Comparison of ENCODE assay signal across 11 cellular contexts in the genomic region with DNA sequence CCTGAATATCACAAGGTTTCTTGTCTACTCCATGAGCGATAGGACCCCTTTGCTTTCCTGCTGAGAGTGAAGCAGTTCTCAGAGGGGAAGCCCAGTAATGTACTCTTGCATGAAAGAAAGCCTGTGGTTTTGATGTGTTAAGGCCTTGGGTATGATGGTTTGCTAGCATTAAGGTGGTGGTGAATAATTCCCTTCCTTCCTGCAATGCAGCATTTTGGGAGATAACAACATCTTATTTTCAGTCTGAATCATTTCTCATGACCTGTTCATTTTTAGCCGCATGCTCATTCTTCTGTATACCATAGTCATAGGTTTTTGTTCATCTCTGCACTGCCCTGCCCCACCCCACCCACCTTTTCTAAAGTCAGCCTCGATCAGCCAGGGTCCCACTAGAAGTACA.
A peak's percentile ranks its signal among the peaks of the same experiment; 100 is the strongest.
DNase-seq lines count a peak whose midpoint lies in the region; ATAC-seq and TF ChIP-seq lines count a peak whose summit lies in the region.
"Had no signal": no experiment of that assay in that cellular context is flagged by ENCODE, and none has a peak within 500 bp of the region (broad histone marks: within the 10 kb centered on the region; RNA-seq: fewer than 3 reads in every experiment).

No MANE protein-coding gene starts in this region.

- H3K36me3 ChIP-seq in adipocyte (ENCODE audit: control insufficient read depth, insufficient read depth, low read length, severe bottlenecking) (no peaks in the 10 kb centered on the region), stomach (no peaks in the 10 kb centered on the region)
- H3K36me3 ChIP-seq: neutrophil had no signal

- H3K9me3 ChIP-seq in adipocyte (ENCODE audit: control insufficient read depth, low read length) = no peaks in the 10 kb centered on the region
- no peaks in the 10 kb centered on the region for H3K9me3 ChIP-seq in stomach
- H3K9me3 ChIP-seq: neutrophil had no signal

- H3K27ac Mint-ChIP-seq in nephron progenitor cell = no peak overlapping the region
- H3K27ac Mint-ChIP-seq: B cell had no signal

- no peaks in the 10 kb centered on the region for H3K36me3 Mint-ChIP-seq in nephron progenitor cell (ENCODE audit: low read depth)

- TF ChIP-seq POLR2A in stomach (IDR thresholded peaks at IDR 0.05) = no peak

- H3K27ac ChIP-seq in stomach = no peak overlapping the region
- H3K27ac ChIP-seq: neutrophil had no signal

- no peak overlapping the region for H3K4me3 Mint-ChIP-seq in nephron progenitor cell
- H3K4me3 Mint-ChIP-seq: B cell had no signal

- peak; percentile 83 for ATAC-seq in GM19463 (IDR thresholded peaks at IDR 0.05; ENCODE audit: unreplicated experiment)
- peak; percentile 70 for ATAC-seq in HG03025 (IDR thresholded peaks at IDR 0.05; ENCODE audit: low FRiP score, unreplicated experiment)

- H3K4me1 ChIP-seq in adipocyte (ENCODE audit: control insufficient read depth, insufficient read depth, low read length) (peaks cover 9% of the 10 kb centered on the region), stomach (no peaks in the 10 kb centered on the region)

- intact Hi-C loops in stomach (cut with DNase I; ENCODE audit: low total_unique reads) = no loop called here

- no peaks in the 10 kb centered on the region for H3K27me3 Mint-ChIP-seq in nephron progenitor cell (ENCODE audit: low read depth, poor library complexity)
- H3K27me3 Mint-ChIP-seq: B cell had no signal

- WGBS in stomach, 5 donors = 80 to 86% (median 84%) methylated on average over 3 of the region's 3 CpGs

- peaks cover 4% of the 10 kb centered on the region for H3K4me1 Mint-ChIP-seq in nephron progenitor cell
- H3K4me1 Mint-ChIP-seq: B cell had no signal

- DNase-seq in AG09309 (ENCODE audit: low read depth) = peak; percentile 55
- DNase-seq in adipocyte (ENCODE audit: low read depth) = peak; percentile 31
- no peak for DNase-seq in nephron progenitor cell
- no peak for DNase-seq in stomach
- no peak for DNase-seq in NCI-H2196 (lab: John Stamatoyannopoulos, UW; ENCODE audit: unreplicated experiment)
- no peak for DNase-seq in midbrain (lab: John Stamatoyannopoulos, UW)
- DNase-seq: hippocampal formation had no signal

- TF ChIP-seq EP300 in stomach (IDR thresholded peaks at IDR 0.05) = no peak

- H3K4me3 ChIP-seq in AG09309 (ENCODE audit: control insufficient read depth, low read depth, low read length) = no peak overlapping the region
- H3K4me3 ChIP-seq in adipocyte (ENCODE audit: low read length) = no peak overlapping the region
- H3K4me3 ChIP-seq in stomach = no peak overlapping the region

- no peaks in the 10 kb centered on the region for H3K9me3 Mint-ChIP-seq in nephron progenitor cell

- TF ChIP-seq CTCF in AG09309 (IDR thresholded peaks at IDR 0.05; ENCODE audit: control insufficient read depth, insufficient read depth, low read depth, low read length, missing control alignments) (no peak), nephron progenitor cell (IDR thresholded peaks at IDR 0.05) (no peak), stomach (IDR thresholded peaks at IDR 0.05) (no peak)

- no peaks in the 10 kb centered on the region for H3K27me3 ChIP-seq in adipocyte (replicated peaks; ENCODE audit: control insufficient read depth, insufficient read depth, low read length)
- H3K27me3 ChIP-seq in stomach = no peaks in the 10 kb centered on the region
- H3K27me3 ChIP-seq: neutrophil had no signal

- no peak overlapping the region for H3K9ac ChIP-seq in adipocyte (ENCODE audit: low read length)

Comparison
In these comparisons a context has a peak if more than half of its experiments do, and no peak if none do; other contexts are left out.
1. DNase-seq: peak in AG09309 (single experiment) and adipocyte (single experiment); none in nephron progenitor cell (single experiment), stomach (single experiment), NCI-H2196 (single experiment) and midbrain (single experiment).